In genomic region chr3:48564022-48564421, GRCh38 we compare ENCODE assay signal across 8 cellular contexts. TPM values are rescaled to one million over a fixed set of nuclear protein-coding genes. Genes with fewer than 3 reads are reported as not detected.
DNase-seq lines count a peak whose midpoint lies in the region; ATAC-seq, FAIRE-seq and TF ChIP-seq lines count a peak whose summit lies in the region.

No MANE protein-coding gene starts in this region.

- no peaks in the 10 kb centered on the region for H3K4me1 Mint-ChIP-seq in Caco-2 (ENCODE audit: low read depth, unreplicated experiment)

- 52% methylated on average over 10 of the region's 10 CpGs for WGBS in HepG2 (ENCODE audit: low lambda C conversion rate)

- H2AFZ ChIP-seq in HepG2 (ENCODE audit: low read length) = no peak overlapping the region

- TF ChIP-seq CTCF in AG04450 (IDR thresholded peaks at IDR 0.05; ENCODE audit: low read depth, low read length) (no peak), HepG2 (CRISPR knock-in tag; IDR thresholded peaks at IDR 0.05) (peak; percentile 43), Caco-2 (IDR thresholded peaks at IDR 0.05; ENCODE audit: insufficient read depth in 1 of 2, low read depth in 1 of 2, low read length in 1 of 2, severe bottlenecking in 1 of 2, unreplicated experiment in 1 of 2) (no peak)

- H3K9me3 ChIP-seq in AG04450 (ENCODE audit: control insufficient read depth, insufficient read depth, low read length) (no peaks in the 10 kb centered on the region), HepG2 (ENCODE audit: low read length) (no peaks in the 10 kb centered on the region), Caco-2 (no peaks in the 10 kb centered on the region)

- H3K36me3 ChIP-seq in HepG2 (replicated peaks in 1 of 2; ENCODE audit: control insufficient read depth in 1 of 2, insufficient read depth in 2 of 2, low read length in 2 of 2) (no peaks in the 10 kb centered on the region), Caco-2 (ENCODE audit: control insufficient read depth, insufficient read depth, low read length) (no peaks in the 10 kb centered on the region)

- H3K4me1 ChIP-seq in HepG2 (ENCODE audit: insufficient read depth, low read length) = peaks cover 94% of the 10 kb centered on the region
- no peaks in the 10 kb centered on the region for H3K4me1 ChIP-seq in Caco-2

- DNase-seq in AG04450 (ENCODE audit: low read depth, low spot score) (no peak), HT-29 (ENCODE audit: low spot score) (peak; percentile 29), HepG2 (ENCODE audit: low spot score) (peak; percentile 58), Caco-2 (no peak), SHP77 treated with DMSO at 0.1 percent for 48 hours (lab: John Stamatoyannopoulos, UW) (no peak), ecto neural progenitor cell (ENCODE audit: low spot score) (no peak)
- peak; percentile 22 for DNase-seq in activated gamma-delta T cell treated with anti-CD3 and anti-CD28 coated beads, Interleukin-2, amount 50 U/mL, for 16 hours (ENCODE audit: low read depth)

- no peaks in the 10 kb centered on the region for H4K20me1 ChIP-seq in HepG2 (ENCODE audit: insufficient read depth, low read length)

- no peak overlapping the region for H3K9ac ChIP-seq in HepG2 (ENCODE audit: insufficient read depth, low read depth, low read length)

- TF ChIP-seq EP300 in HepG2 (IDR thresholded peaks at IDR 0.05; ENCODE audit: low read depth in 2 of 2, low read length in 2 of 2) (no peak), HepG2 (CRISPR knock-in tag; IDR thresholded peaks at IDR 0.05; ENCODE audit: borderline replicate concordance) (no peak; the same call in 1 of the 2 replicates)

- no peak overlapping the region for H3K4me3 Mint-ChIP-seq in Caco-2 (ENCODE audit: unreplicated experiment)

- H3K27me3 Mint-ChIP-seq in Caco-2 (ENCODE audit: insufficient read depth, unreplicated experiment) = no peaks in the 10 kb centered on the region

- BruUV-seq in HepG2 (replicated peaks; lab: Mats Ljungman, UMichigan) = no TSS peak
- no TSS peak for BruUV-seq in Caco-2 (replicated peaks; lab: Mats Ljungman, UMichigan)

- peak overlapping the region; percentile 30 for H3K4me2 ChIP-seq in HepG2 (ENCODE audit: low read depth, low read length)

- no peak for TF ChIP-seq POLR2A in HepG2 (IDR thresholded peaks at IDR 0.05; ENCODE audit: insufficient read depth in 1 of 2, low read depth in 2 of 2, low read length in 2 of 2)

- peak overlapping the region; percentile 77 for H3K27ac ChIP-seq in AG04450 (ENCODE audit: low read depth, low read length)
- no peak overlapping the region for H3K27ac ChIP-seq in HepG2 (ENCODE audit: extremely low read length, insufficient read depth, low read length)

- H3K36me3 Mint-ChIP-seq in Caco-2 (ENCODE audit: insufficient read depth, unreplicated experiment) = no peaks in the 10 kb centered on the region

- no peak for FAIRE-seq in HepG2 (lab: Jason Lieb, UNC)

- in situ Hi-C loops in HepG2 (cut with HindIII; ENCODE audit: extremely low pct_ligation_motif_present, low pct_unique_long_range_greater_than_20kb) = no loop called here

- no peaks in the 10 kb centered on the region for H3K27me3 ChIP-seq in AG04450 (ENCODE audit: control insufficient read depth, insufficient read depth, low read length)
- H3K27me3 ChIP-seq in HepG2 (ENCODE audit: control insufficient read depth in 1 of 2, insufficient read depth in 2 of 2, low read length in 2 of 2) = no peaks in the 10 kb centered on the region; a peak in 1 of 5 replicates
- H3K27me3 ChIP-seq in Caco-2 (replicated peaks; ENCODE audit: control insufficient read depth, insufficient read depth, low read length) = no peaks in the 10 kb centered on the region

- H3K4me3 ChIP-seq in AG04450 (ENCODE audit: low read depth, low read length) = no peak overlapping the region
- no peak overlapping the region for H3K4me3 ChIP-seq in HepG2 (replicated peaks in 1 of 3; ENCODE audit: insufficient read depth in 1 of 3, low read depth in 2 of 3, low read length in 3 of 3)
- H3K4me3 ChIP-seq in Caco-2 (ENCODE audit: low read depth, low read length) = no peak overlapping the region

- H3K9me3 Mint-ChIP-seq in Caco-2 (ENCODE audit: unreplicated experiment) = no peaks in the 10 kb centered on the region

- CTCF ChIA-PET in AG04450 (lab: Charles Lee) = interaction anchor here (0.5 to 1.0 kb wide), 5 partner anchors 10 to 128 kb away, joined by 3 to 9 read pairs (median 4); no protein-coding TSS in a partner anchor
- CTCF ChIA-PET in HepG2 (lab: Yijun Ruan, JAX; ENCODE audit: low intra/inter-chr PET ratio, low total read pairs) = no interaction called here
- CTCF ChIA-PET in Caco-2 (lab: Charles Lee) = no interaction called here

- ATAC-seq in HepG2 = no peak
- no peak for ATAC-seq in HG02973 (IDR thresholded peaks at IDR 0.05; ENCODE audit: unreplicated experiment)

- H3K79me2 ChIP-seq in HepG2 (ENCODE audit: insufficient read depth, low read length) = no peaks in the 10 kb centered on the region

- intact Hi-C loops in HepG2 (cut with micrococcal nuclease; ENCODE audit: unreplicated experiment) (no loop called here), Caco-2 (cut with micrococcal nuclease; ENCODE audit: unreplicated experiment) (no loop called here)

- no peak overlapping the region for H3K27ac Mint-ChIP-seq in Caco-2 (ENCODE audit: unreplicated experiment)

- no peak for TF ChIP-seq RAD21 in HepG2 (CRISPR knock-in tag; IDR thresholded peaks at IDR 0.05)

- POLR2A ChIA-PET in AG04450 (lab: Yijun Ruan, JAX) (interaction anchor here (0.6 to 1.2 kb wide), 3 partner anchors 9 to 920 kb away, joined by 4 read pairs; no protein-coding TSS in a partner anchor), HepG2 (lab: Yijun Ruan, JAX) (interaction anchor here (0.6 to 0.7 kb wide), 2 partner anchors 51 to 60 kb away, joined by 3 to 4 read pairs; no protein-coding TSS in a partner anchor), Caco-2 (lab: Charles Lee) (no interaction called here)

RNA-seq across cellular contexts. Expression of gene UCN2, which starts 0.4 kb away (rescaled TPM):
- polyA plus RNA-seq in AG04450 (2011; rRNA removed) (1.2 and 2.2 TPM in 2 replicates), HepG2 (2011; rRNA removed) (1.5 and 2.3 TPM in 2 replicates)
- 1.3 and 1.7 TPM in 2 replicates for polyA minus RNA-seq in AG04450 (2011; rRNA and poly(A)+ RNA removed)
- not detected in 2 replicates for total RNA-seq in HT-29 (2014; rRNA removed; shearing (Covaris generic))
- total RNA-seq in HepG2 (2016; rRNA removed; fragmentation: Illumina TruSeq; extraction: Trizol) (0.07 and 0.13 TPM in 2 replicates), Caco-2 (2022) (0.54 TPM in 1 of 2 replicates, not detected in the other)
- total RNA-seq in HepG2 (2016; cell fraction: cytosol; rRNA removed; fragmentation: Illumina TruSeq; extraction: Trizol; ENCODE audit: low read depth) = not detected in 2 replicates
- total RNA-seq in HepG2 (2016; cell fraction: insoluble cytoplasmic fraction; rRNA removed; fragmentation: Illumina TruSeq; extraction: Trizol) = 0.11 TPM in 1 of 2 replicates, not detected in the other
- total RNA-seq in HepG2 (2016; cell fraction: membrane; rRNA removed; fragmentation: Illumina TruSeq; extraction: Trizol) = 0.10 TPM in 1 of 2 replicates, not detected in the other
- total RNA-seq in HepG2 (2016; cell fraction: nucleus; rRNA removed; fragmentation: Illumina TruSeq; extraction: Trizol) = 0.31 and 0.43 TPM in 2 replicates
- polyA plus RNA-seq in HepG2 (2011; cell fraction: cytosol; rRNA removed) = 0.71 and 0.87 TPM in 2 replicates
- polyA plus RNA-seq in HepG2 (2011; cell fraction: nucleus; rRNA removed) = 21.5 and 24.3 TPM in 2 replicates
- polyA plus RNA-seq in HepG2 (2012) = 0.99 and 2.0 TPM in 2 replicates
- 0.09 TPM in 1 of 2 replicates, not detected in the other for polyA plus RNA-seq in HepG2 (2016; cell fraction: cytosol; fragmentation: Illumina TruSeq; extraction: Trizol; ENCODE audit: low read depth)
- not detected in 2 replicates for polyA plus RNA-seq in HepG2 (2016; cell fraction: insoluble cytoplasmic fraction; fragmentation: Illumina TruSeq; extraction: Trizol; ENCODE audit: low read depth)
- polyA plus RNA-seq in HepG2 (2016; cell fraction: membrane; fragmentation: Illumina TruSeq; extraction: Trizol; ENCODE audit: low read depth) = not detected in 2 replicates
- 0.70 and 1.8 TPM in 2 replicates for polyA plus RNA-seq in HepG2 (2016; cell fraction: nucleus; fragmentation: Illumina TruSeq; extraction: Trizol; ENCODE audit: insufficient read depth, low read depth)
- polyA minus RNA-seq in HepG2 (2011; rRNA and poly(A)+ RNA removed; ENCODE audit: low replicate concordance) = 1.2 and 2.9 TPM in 2 replicates
- not detected in 2 replicates for polyA minus RNA-seq in HepG2 (2011; cell fraction: cytosol; rRNA and poly(A)+ RNA removed)
- polyA minus RNA-seq in HepG2 (2011; cell fraction: nucleus; rRNA and poly(A)+ RNA removed) = 2.1 and 2.2 TPM in 2 replicates

RNA-seq across cellular contexts. Expression of gene PFKFB4, which starts 7.4 kb away (rescaled TPM):
- polyA plus RNA-seq in AG04450 (2011; rRNA removed) (6.1 and 7.2 TPM in 2 replicates), HepG2 (2011; rRNA removed) (103 and 122 TPM in 2 replicates)
- polyA minus RNA-seq in AG04450 (2011; rRNA and poly(A)+ RNA removed) = 8.3 and 11.0 TPM in 2 replicates
- 2.0 and 5.0 TPM in 2 replicates for total RNA-seq in HT-29 (2014; rRNA removed; shearing (Covaris generic))
- total RNA-seq in HepG2 (2016; rRNA removed; fragmentation: Illumina TruSeq; extraction: Trizol) (6.4 and 7.1 TPM in 2 replicates), Caco-2 (2022) (11.2 and 14.4 TPM in 2 replicates)
- total RNA-seq in HepG2 (2016; cell fraction: cytosol; rRNA removed; fragmentation: Illumina TruSeq; extraction: Trizol; ENCODE audit: low read depth) = 2.1 and 2.6 TPM in 2 replicates
- 6.7 and 7.5 TPM in 2 replicates for total RNA-seq in HepG2 (2016; cell fraction: insoluble cytoplasmic fraction; rRNA removed; fragmentation: Illumina TruSeq; extraction: Trizol)
- 3.4 and 3.7 TPM in 2 replicates for total RNA-seq in HepG2 (2016; cell fraction: membrane; rRNA removed; fragmentation: Illumina TruSeq; extraction: Trizol)
- total RNA-seq in HepG2 (2016; cell fraction: nucleus; rRNA removed; fragmentation: Illumina TruSeq; extraction: Trizol) = 5.4 and 8.1 TPM in 2 replicates
- polyA plus RNA-seq in HepG2 (2011; cell fraction: cytosol; rRNA removed) = 80.3 and 95.3 TPM in 2 replicates
- 274 and 322 TPM in 2 replicates for polyA plus RNA-seq in HepG2 (2011; cell fraction: nucleus; rRNA removed)
- 46.3 and 53.1 TPM in 2 replicates for polyA plus RNA-seq in HepG2 (2012)
- polyA plus RNA-seq in HepG2 (2016; cell fraction: cytosol; fragmentation: Illumina TruSeq; extraction: Trizol; ENCODE audit: low read depth) = 0.64 and 0.77 TPM in 2 replicates
- 4.4 and 4.7 TPM in 2 replicates for polyA plus RNA-seq in HepG2 (2016; cell fraction: insoluble cytoplasmic fraction; fragmentation: Illumina TruSeq; extraction: Trizol; ENCODE audit: low read depth)
- polyA plus RNA-seq in HepG2 (2016; cell fraction: membrane; fragmentation: Illumina TruSeq; extraction: Trizol; ENCODE audit: low read depth) = 1.8 and 2.0 TPM in 2 replicates
- 11.6 and 13.1 TPM in 2 replicates for polyA plus RNA-seq in HepG2 (2016; cell fraction: nucleus; fragmentation: Illumina TruSeq; extraction: Trizol; ENCODE audit: insufficient read depth, low read depth)
- 5.2 and 195 TPM in 2 replicates for polyA minus RNA-seq in HepG2 (2011; rRNA and poly(A)+ RNA removed; ENCODE audit: low replicate concordance)
- 52.8 and 55.0 TPM in 2 replicates for polyA minus RNA-seq in HepG2 (2011; cell fraction: cytosol; rRNA and poly(A)+ RNA removed)
- polyA minus RNA-seq in HepG2 (2011; cell fraction: nucleus; rRNA and poly(A)+ RNA removed) = 111 and 115 TPM in 2 replicates

RNA-seq across cellular contexts. Expression of gene COL7A1, which starts 31.1 kb away (rescaled TPM):
- polyA plus RNA-seq in AG04450 (2011; rRNA removed) (19.8 and 25.8 TPM in 2 replicates), HepG2 (2011; rRNA removed) (11.7 and 18.1 TPM in 2 replicates)
- 20.9 and 32.6 TPM in 2 replicates for polyA minus RNA-seq in AG04450 (2011; rRNA and poly(A)+ RNA removed)
- total RNA-seq in HT-29 (2014; rRNA removed; shearing (Covaris generic)) = 0.10 and 0.31 TPM in 2 replicates
- total RNA-seq in HepG2 (2016; rRNA removed; fragmentation: Illumina TruSeq; extraction: Trizol) (0.55 and 2.7 TPM in 2 replicates), Caco-2 (2022) (4.7 and 5.2 TPM in 2 replicates)
- total RNA-seq in HepG2 (2016; cell fraction: cytosol; rRNA removed; fragmentation: Illumina TruSeq; extraction: Trizol; ENCODE audit: low read depth) = 0.09 and 0.30 TPM in 2 replicates
- 0.46 and 3.8 TPM in 2 replicates for total RNA-seq in HepG2 (2016; cell fraction: insoluble cytoplasmic fraction; rRNA removed; fragmentation: Illumina TruSeq; extraction: Trizol)
- 0.40 and 0.41 TPM in 2 replicates for total RNA-seq in HepG2 (2016; cell fraction: membrane; rRNA removed; fragmentation: Illumina TruSeq; extraction: Trizol)
- 3.5 and 6.0 TPM in 2 replicates for total RNA-seq in HepG2 (2016; cell fraction: nucleus; rRNA removed; fragmentation: Illumina TruSeq; extraction: Trizol)
- polyA plus RNA-seq in HepG2 (2011; cell fraction: cytosol; rRNA removed) = 1.7 and 1.9 TPM in 2 replicates
- 238 and 263 TPM in 2 replicates for polyA plus RNA-seq in HepG2 (2011; cell fraction: nucleus; rRNA removed)
- polyA plus RNA-seq in HepG2 (2012) = 19.3 and 24.8 TPM in 2 replicates
- polyA plus RNA-seq in HepG2 (2016; cell fraction: cytosol; fragmentation: Illumina TruSeq; extraction: Trizol; ENCODE audit: low read depth) = 0.10 TPM in 1 of 2 replicates, not detected in the other
- 0.54 and 0.62 TPM in 2 replicates for polyA plus RNA-seq in HepG2 (2016; cell fraction: insoluble cytoplasmic fraction; fragmentation: Illumina TruSeq; extraction: Trizol; ENCODE audit: low read depth)
- polyA plus RNA-seq in HepG2 (2016; cell fraction: membrane; fragmentation: Illumina TruSeq; extraction: Trizol; ENCODE audit: low read depth) = 0.23 and 0.29 TPM in 2 replicates
- 20.6 and 20.8 TPM in 2 replicates for polyA plus RNA-seq in HepG2 (2016; cell fraction: nucleus; fragmentation: Illumina TruSeq; extraction: Trizol; ENCODE audit: insufficient read depth, low read depth)
- 7.3 and 44.5 TPM in 2 replicates for polyA minus RNA-seq in HepG2 (2011; rRNA and poly(A)+ RNA removed; ENCODE audit: low replicate concordance)
- polyA minus RNA-seq in HepG2 (2011; cell fraction: cytosol; rRNA and poly(A)+ RNA removed) = 1.4 and 2.4 TPM in 2 replicates
- polyA minus RNA-seq in HepG2 (2011; cell fraction: nucleus; rRNA and poly(A)+ RNA removed) = 12.9 and 14.3 TPM in 2 replicates

RNA-seq across cellular contexts. Expression of gene UQCRC1, which starts 45.4 kb away (rescaled TPM):
- 379 and 468 TPM in 2 replicates for polyA plus RNA-seq in AG04450 (2011; rRNA removed)
- polyA minus RNA-seq in AG04450 (2011; rRNA and poly(A)+ RNA removed) = 611 and 892 TPM in 2 replicates
- total RNA-seq in HT-29 (2014; rRNA removed; shearing (Covaris generic)) = 210 and 212 TPM in 2 replicates
- 273 and 316 TPM in 2 replicates for total RNA-seq in HepG2 (2016; rRNA removed; fragmentation: Illumina TruSeq; extraction: Trizol)
- total RNA-seq in HepG2 (2016; cell fraction: cytosol; rRNA removed; fragmentation: Illumina TruSeq; extraction: Trizol; ENCODE audit: low read depth) = 111 and 125 TPM in 2 replicates
- total RNA-seq in HepG2 (2016; cell fraction: insoluble cytoplasmic fraction; rRNA removed; fragmentation: Illumina TruSeq; extraction: Trizol) = 277 and 308 TPM in 2 replicates
- total RNA-seq in HepG2 (2016; cell fraction: membrane; rRNA removed; fragmentation: Illumina TruSeq; extraction: Trizol) = 130 and 146 TPM in 2 replicates
- 180 and 194 TPM in 2 replicates for total RNA-seq in HepG2 (2016; cell fraction: nucleus; rRNA removed; fragmentation: Illumina TruSeq; extraction: Trizol)
- polyA plus RNA-seq in HepG2 (2011; rRNA removed) = 680 and 772 TPM in 2 replicates
- polyA plus RNA-seq in HepG2 (2011; cell fraction: cytosol; rRNA removed) = 928 and 1,184 TPM in 2 replicates
- polyA plus RNA-seq in HepG2 (2011; cell fraction: nucleus; rRNA removed) = 761 and 810 TPM in 2 replicates
- polyA plus RNA-seq in HepG2 (2012) = 354 and 462 TPM in 2 replicates
- polyA plus RNA-seq in HepG2 (2016; cell fraction: cytosol; fragmentation: Illumina TruSeq; extraction: Trizol; ENCODE audit: low read depth) = 101 and 102 TPM in 2 replicates
- 253 and 261 TPM in 2 replicates for polyA plus RNA-seq in HepG2 (2016; cell fraction: insoluble cytoplasmic fraction; fragmentation: Illumina TruSeq; extraction: Trizol; ENCODE audit: low read depth)
- polyA plus RNA-seq in HepG2 (2016; cell fraction: membrane; fragmentation: Illumina TruSeq; extraction: Trizol; ENCODE audit: low read depth) = 99.7 and 108 TPM in 2 replicates
- 230 and 250 TPM in 2 replicates for polyA plus RNA-seq in HepG2 (2016; cell fraction: nucleus; fragmentation: Illumina TruSeq; extraction: Trizol; ENCODE audit: insufficient read depth, low read depth)
- 1,601 and 2,541 TPM in 2 replicates for polyA minus RNA-seq in HepG2 (2011; rRNA and poly(A)+ RNA removed; ENCODE audit: low replicate concordance)
- 429 and 449 TPM in 2 replicates for polyA minus RNA-seq in HepG2 (2011; cell fraction: cytosol; rRNA and poly(A)+ RNA removed)
- polyA minus RNA-seq in HepG2 (2011; cell fraction: nucleus; rRNA and poly(A)+ RNA removed) = 214 and 290 TPM in 2 replicates
- total RNA-seq in Caco-2 (2022) = 278 and 283 TPM in 2 replicates

RNA-seq across cellular contexts. Expression of gene TMEM89, which starts 57.5 kb away (rescaled TPM):
- polyA plus RNA-seq in AG04450 (2011; rRNA removed) = not detected in 2 replicates
- polyA minus RNA-seq in AG04450 (2011; rRNA and poly(A)+ RNA removed) = not detected in 2 replicates
- not detected in 2 replicates for total RNA-seq in HT-29 (2014; rRNA removed; shearing (Covaris generic))
- 0.31 TPM in 1 of 2 replicates, not detected in the other for total RNA-seq in HepG2 (2016; rRNA removed; fragmentation: Illumina TruSeq; extraction: Trizol)
- total RNA-seq in HepG2 (2016; cell fraction: cytosol; rRNA removed; fragmentation: Illumina TruSeq; extraction: Trizol; ENCODE audit: low read depth) = not detected in 2 replicates
- 0.32 TPM in 1 of 2 replicates, not detected in the other for total RNA-seq in HepG2 (2016; cell fraction: insoluble cytoplasmic fraction; rRNA removed; fragmentation: Illumina TruSeq; extraction: Trizol)
- not detected in 2 replicates for total RNA-seq in HepG2 (2016; cell fraction: membrane; rRNA removed; fragmentation: Illumina TruSeq; extraction: Trizol)
- not detected in 2 replicates for total RNA-seq in HepG2 (2016; cell fraction: nucleus; rRNA removed; fragmentation: Illumina TruSeq; extraction: Trizol)
- 0.30 and 0.59 TPM in 2 replicates for polyA plus RNA-seq in HepG2 (2011; rRNA removed)
- not detected in 2 replicates for polyA plus RNA-seq in HepG2 (2011; cell fraction: cytosol; rRNA removed)
- polyA plus RNA-seq in HepG2 (2011; cell fraction: nucleus; rRNA removed) = 2.5 and 4.9 TPM in 2 replicates
- 0.25 and 0.27 TPM in 2 replicates for polyA plus RNA-seq in HepG2 (2012)
- not detected in 2 replicates for polyA plus RNA-seq in HepG2 (2016; cell fraction: cytosol; fragmentation: Illumina TruSeq; extraction: Trizol; ENCODE audit: low read depth)
- not detected in 2 replicates for polyA plus RNA-seq in HepG2 (2016; cell fraction: insoluble cytoplasmic fraction; fragmentation: Illumina TruSeq; extraction: Trizol; ENCODE audit: low read depth)
- polyA plus RNA-seq in HepG2 (2016; cell fraction: membrane; fragmentation: Illumina TruSeq; extraction: Trizol; ENCODE audit: low read depth) = not detected in 2 replicates
- not detected in 2 replicates for polyA plus RNA-seq in HepG2 (2016; cell fraction: nucleus; fragmentation: Illumina TruSeq; extraction: Trizol; ENCODE audit: insufficient read depth, low read depth)
- 0.68 TPM in 1 of 2 replicates, not detected in the other for polyA minus RNA-seq in HepG2 (2011; rRNA and poly(A)+ RNA removed; ENCODE audit: low replicate concordance)
- not detected in 2 replicates for polyA minus RNA-seq in HepG2 (2011; cell fraction: cytosol; rRNA and poly(A)+ RNA removed)
- 1.1 and 2.4 TPM in 2 replicates for polyA minus RNA-seq in HepG2 (2011; cell fraction: nucleus; rRNA and poly(A)+ RNA removed)
- total RNA-seq in Caco-2 (2022) = not detected in 2 replicates

Comparison
In these comparisons a context has a peak if more than half of its experiments do, and no peak if none do; other contexts are left out.
1. DNase-seq: peak in HT-29 (single experiment), activated gamma-delta T cell treated with anti-CD3 and anti-CD28 coated beads, Interleukin-2, amount 50 U/mL, for 16 hours (single experiment) and HepG2 (single experiment); none in AG04450 (single experiment), Caco-2 (0 of 2), SHP77 treated with DMSO at 0.1 percent for 48 hours (single experiment) and ecto neural progenitor cell (single experiment).